In genomic region chr3:49359623-49360022, GRCh38 we compare ENCODE assay signal across 9 cellular contexts. TPM values are rescaled to one million over a fixed set of nuclear protein-coding genes. Genes with fewer than 3 reads are reported as not detected.
DNase-seq lines count a peak whose midpoint lies in the region; ATAC-seq, FAIRE-seq and TF ChIP-seq lines count a peak whose summit lies in the region.
"Had no signal": no experiment of that assay in that cellular context is flagged by ENCODE, and none has a peak within 500 bp of the region (broad histone marks: within the 10 kb centered on the region; RNA-seq: fewer than 3 reads in every experiment).

No MANE protein-coding gene starts in this region.

- no peaks in the 10 kb centered on the region for H3K9me3 ChIP-seq in Panc1 (ENCODE audit: control insufficient read depth, insufficient read depth, low read depth, low read length)
- no peaks in the 10 kb centered on the region for H3K9me3 ChIP-seq in endothelial cell of umbilical vein (replicated peaks; ENCODE audit: control insufficient read depth, insufficient read depth, low read length)

- peak; percentile 68 for FAIRE-seq in endothelial cell of umbilical vein (lab: Jason Lieb, UNC)

- no peak for TF ChIP-seq POLR2A in endothelial cell of umbilical vein (IDR thresholded peaks at IDR 0.05; ENCODE audit: low read depth, low read length)

- peaks cover 3% of the 10 kb centered on the region for H3K36me3 ChIP-seq in Panc1 (ENCODE audit: control insufficient read depth, insufficient read depth, low read length)
- H3K36me3 ChIP-seq in endothelial cell of umbilical vein (ENCODE audit: control insufficient read depth in 2 of 2, extremely low read depth in 1 of 2, insufficient read depth in 2 of 2, low read length in 2 of 2) = peaks cover 15 to 23% of the 10 kb centered on the region in 2 experiments
- peaks cover 25% of the 10 kb centered on the region for H3K36me3 ChIP-seq in rectal smooth muscle tissue (ENCODE audit: control insufficient read depth, insufficient read depth, low read length)

- in situ Hi-C loops in Panc1 (cut with HindIII; ENCODE audit: low pct_unique_long_range_greater_than_20kb, low sequenced_read_pairs) = no loop called here

- DNase-seq in DMS53 (lab: John Stamatoyannopoulos, UW) (peak; percentile 31), DMS53 treated with DMSO at 0.1 percent for 48 hours (lab: John Stamatoyannopoulos, UW; ENCODE audit: unreplicated experiment) (no peak), Panc1 (ENCODE audit: low read depth, low spot score) (no peak), endothelial cell of umbilical vein (ENCODE audit: low read depth, low spot score) (peak; percentile 34), caudate nucleus (lab: John Stamatoyannopoulos, UW) (no peak), NCI-H2107 treated with DMSO at 0.1 percent for 48 hours (lab: John Stamatoyannopoulos, UW; ENCODE audit: unreplicated experiment) (no peak)
- DNase-seq: NCI-H1417 treated with DMSO at 0.1 percent for 48 hours had no signal

- CTCF ChIA-PET in Panc1 (lab: Charles Lee) (no interaction called here), endothelial cell of umbilical vein (lab: Charles Lee) (interaction anchor here (0.9 to 8.2 kb wide), 5 partner anchors 14 to 188 kb away, joined by 3 to 68 read pairs (median 5); partner anchors contain the start of genes KLHDC8B and USP4)

- TF ChIP-seq CTCF in Panc1 (IDR thresholded peaks at IDR 0.05) = no peak
- no peak for TF ChIP-seq CTCF in endothelial cell of umbilical vein (IDR thresholded peaks at IDR 0.05; ENCODE audit: extremely low read depth in 1 of 2, insufficient read depth in 1 of 2, low read depth in 1 of 2, low read length in 2 of 2)

- H3K4me3 ChIP-seq in Panc1 (ENCODE audit: low read depth in 2 of 2, low read length in 2 of 2) (no peak overlapping the region), endothelial cell of umbilical vein (replicated peaks in 1 of 3; ENCODE audit: insufficient read depth in 1 of 3, low read depth in 1 of 3, low read length in 3 of 3) (no peak overlapping the region), rectal smooth muscle tissue (ENCODE audit: low read length) (no peak overlapping the region)

- intact Hi-C loops in Panc1 (cut with micrococcal nuclease; ENCODE audit: unreplicated experiment) (no loop called here), endothelial cell of umbilical vein (cut with micrococcal nuclease) (no loop called here)

- H3K4me1 ChIP-seq in Panc1 (ENCODE audit: control insufficient read depth, insufficient read depth, low read length) = peaks cover 12% of the 10 kb centered on the region
- peaks cover 31% of the 10 kb centered on the region for H3K4me1 ChIP-seq in endothelial cell of umbilical vein (ENCODE audit: control insufficient read depth, extremely low read depth, insufficient read depth, low read length)
- no peaks in the 10 kb centered on the region for H3K4me1 ChIP-seq in rectal smooth muscle tissue (ENCODE audit: control insufficient read depth, insufficient read depth, low read length)

- H3K27ac ChIP-seq in Panc1 (ENCODE audit: low read length) = peak overlapping the region; percentile 92
- H3K27ac ChIP-seq in endothelial cell of umbilical vein (ENCODE audit: insufficient read depth, low read depth, low read length) = peak overlapping the region; percentile 66
- peak overlapping the region; percentile 87 for H3K27ac ChIP-seq in rectal smooth muscle tissue (ENCODE audit: low read depth, low read length)
- H3K27ac ChIP-seq in caudate nucleus (ENCODE audit: low read depth, low read length) = no peak overlapping the region

- dilution Hi-C loops in endothelial cell of umbilical vein (cut with MboI; ENCODE audit: extremely low pct_ligation_motif_present, low sequenced_read_pairs) = no loop called here

- H4K20me1 ChIP-seq in endothelial cell of umbilical vein (replicated peaks; ENCODE audit: control insufficient read depth, extremely low read depth, insufficient read depth, low read length) = no peaks in the 10 kb centered on the region

- no peak for ATAC-seq in Panc1
- ATAC-seq in HG03571 (IDR thresholded peaks at IDR 0.05; ENCODE audit: unreplicated experiment) = no peak

- H3K9me1 ChIP-seq in endothelial cell of umbilical vein (replicated peaks; ENCODE audit: control insufficient read depth, extremely low read depth, insufficient read depth, low read length) = no peaks in the 10 kb centered on the region

- H3K27me3 ChIP-seq in Panc1 (ENCODE audit: control insufficient read depth, insufficient read depth, low read length) = no peaks in the 10 kb centered on the region
- H3K27me3 ChIP-seq in endothelial cell of umbilical vein (ENCODE audit: control insufficient read depth in 2 of 2, insufficient read depth in 2 of 2, low read length in 2 of 2) = no peaks in the 10 kb centered on the region
- no peaks in the 10 kb centered on the region for H3K27me3 ChIP-seq in rectal smooth muscle tissue (ENCODE audit: control insufficient read depth, insufficient read depth, low read length)

- no peak overlapping the region for H2AFZ ChIP-seq in endothelial cell of umbilical vein (ENCODE audit: low read depth, low read length)

- H3K4me2 ChIP-seq in endothelial cell of umbilical vein (ENCODE audit: insufficient read depth, low read length) = peak overlapping the region; percentile 67

- BruUV-seq in Panc1 (replicated peaks; lab: Mats Ljungman, UMichigan) (no TSS peak), endothelial cell of umbilical vein (replicated peaks; lab: Mats Ljungman, UMichigan) (TSS peak; percentile 0)

- peaks cover 30% of the 10 kb centered on the region for H3K79me2 ChIP-seq in endothelial cell of umbilical vein (ENCODE audit: control insufficient read depth, insufficient read depth, low read length)

- POLR2A ChIA-PET in Panc1 (lab: Charles Lee) (no interaction called here), endothelial cell of umbilical vein (lab: Charles Lee) (interaction anchor here (0.8 to 3.7 kb wide), 2 partner anchors 20 to 69 kb away, joined by 9 to 39 read pairs; partner anchors contain the start of genes NICN1 and USP4)

- H3K9ac ChIP-seq in endothelial cell of umbilical vein (replicated peaks; ENCODE audit: extremely low read depth, insufficient read depth, low read length) (no peak overlapping the region), rectal smooth muscle tissue (ENCODE audit: low read length) (no peak overlapping the region)

TF ChIP-seq in endothelial cell of umbilical vein, 7 proteins besides CTCF, POLR2A, EP300 and RAD21 (continues in another document):
- TF ChIP-seq JUN (IDR thresholded peaks at IDR 0.05; ENCODE audit: borderline replicate concordance, insufficient read depth, insufficient read length, low read depth) (peak; percentile 37), EZH2 (IDR thresholded peaks at IDR 0.05; ENCODE audit: borderline replicate concordance, low read depth, low read length, severe bottlenecking) (no peak), MAX (IDR thresholded peaks at IDR 0.05; ENCODE audit: insufficient read depth, insufficient read length) (no peak)

RNA-seq across cellular contexts. Expression of gene GPX1, which starts 1.5 kb away (rescaled TPM):
- total RNA-seq in Panc1 (2021; ENCODE audit: unreplicated experiment) (102 TPM), endothelial cell of umbilical vein (427 and 461 TPM in 2 replicates)
- 227 TPM for polyA plus RNA-seq in Panc1 (2012; ENCODE audit: insufficient read length)
- 1,348 and 1,830 TPM in 2 replicates for polyA plus RNA-seq in endothelial cell of umbilical vein
- polyA plus RNA-seq in endothelial cell of umbilical vein (2011; cell fraction: cytosol; rRNA removed) = 698 and 894 TPM in 2 replicates
- 215 and 276 TPM in 2 replicates for polyA plus RNA-seq in endothelial cell of umbilical vein (2011; cell fraction: nucleus; rRNA removed)
- polyA plus RNA-seq in endothelial cell of umbilical vein (2012) = 423 and 506 TPM in 2 replicates
- polyA minus RNA-seq in endothelial cell of umbilical vein = 213 and 248 TPM in 2 replicates
- 212 TPM for polyA minus RNA-seq in endothelial cell of umbilical vein (2011; cell fraction: cytosol; rRNA and poly(A)+ RNA removed)
- polyA minus RNA-seq in endothelial cell of umbilical vein (2011; cell fraction: nucleus; rRNA and poly(A)+ RNA removed) = 57.6 and 113 TPM in 2 replicates

RNA-seq across cellular contexts. Expression of gene USP4, which starts 19.8 kb away (rescaled TPM):
- total RNA-seq in Panc1 (2021; ENCODE audit: unreplicated experiment) (39.9 TPM), endothelial cell of umbilical vein (61.3 and 63.0 TPM in 2 replicates)
- 37.7 TPM for polyA plus RNA-seq in Panc1 (2012; ENCODE audit: insufficient read length)
- polyA plus RNA-seq in endothelial cell of umbilical vein = 33.9 and 39.1 TPM in 2 replicates
- polyA plus RNA-seq in endothelial cell of umbilical vein (2011; cell fraction: cytosol; rRNA removed) = 35.8 and 36.2 TPM in 2 replicates
- polyA plus RNA-seq in endothelial cell of umbilical vein (2011; cell fraction: nucleus; rRNA removed) = 83.0 and 89.3 TPM in 2 replicates
- 43.2 and 49.3 TPM in 2 replicates for polyA plus RNA-seq in endothelial cell of umbilical vein (2012)
- 101 and 123 TPM in 2 replicates for polyA minus RNA-seq in endothelial cell of umbilical vein
- 15.2 TPM for polyA minus RNA-seq in endothelial cell of umbilical vein (2011; cell fraction: cytosol; rRNA and poly(A)+ RNA removed)
- polyA minus RNA-seq in endothelial cell of umbilical vein (2011; cell fraction: nucleus; rRNA and poly(A)+ RNA removed) = 56.9 and 75.2 TPM in 2 replicates

RNA-seq across cellular contexts. Expression of gene RHOA, which starts 52.2 kb away (rescaled TPM):
- total RNA-seq in Panc1 (2021; ENCODE audit: unreplicated experiment) (296 TPM), endothelial cell of umbilical vein (571 and 580 TPM in 2 replicates)
- 375 TPM for polyA plus RNA-seq in Panc1 (2012; ENCODE audit: insufficient read length)
- 312 and 450 TPM in 2 replicates for polyA plus RNA-seq in endothelial cell of umbilical vein
- polyA plus RNA-seq in endothelial cell of umbilical vein (2011; cell fraction: cytosol; rRNA removed) = 473 and 475 TPM in 2 replicates
- polyA plus RNA-seq in endothelial cell of umbilical vein (2011; cell fraction: nucleus; rRNA removed) = 203 and 216 TPM in 2 replicates
- 543 and 693 TPM in 2 replicates for polyA plus RNA-seq in endothelial cell of umbilical vein (2012)
- polyA minus RNA-seq in endothelial cell of umbilical vein = 565 and 590 TPM in 2 replicates
- polyA minus RNA-seq in endothelial cell of umbilical vein (2011; cell fraction: cytosol; rRNA and poly(A)+ RNA removed) = 326 TPM
- polyA minus RNA-seq in endothelial cell of umbilical vein (2011; cell fraction: nucleus; rRNA and poly(A)+ RNA removed) = 104 and 106 TPM in 2 replicates

RNA-seq across cellular contexts. Expression of gene TCTA, which starts 52.6 kb away (rescaled TPM):
- total RNA-seq in Panc1 (2021; ENCODE audit: unreplicated experiment) = 17.6 TPM
- 17.0 TPM for polyA plus RNA-seq in Panc1 (2012; ENCODE audit: insufficient read length)
- 18.6 and 21.9 TPM in 2 replicates for total RNA-seq in endothelial cell of umbilical vein
- 31.3 and 32.3 TPM in 2 replicates for polyA plus RNA-seq in endothelial cell of umbilical vein
- polyA plus RNA-seq in endothelial cell of umbilical vein (2011; cell fraction: cytosol; rRNA removed) = 32.8 and 35.2 TPM in 2 replicates
- polyA plus RNA-seq in endothelial cell of umbilical vein (2011; cell fraction: nucleus; rRNA removed) = 10.4 and 11.6 TPM in 2 replicates
- 17.8 and 19.4 TPM in 2 replicates for polyA plus RNA-seq in endothelial cell of umbilical vein (2012)
- 25.5 and 31.8 TPM in 2 replicates for polyA minus RNA-seq in endothelial cell of umbilical vein
- polyA minus RNA-seq in endothelial cell of umbilical vein (2011; cell fraction: cytosol; rRNA and poly(A)+ RNA removed) = 20.3 TPM
- polyA minus RNA-seq in endothelial cell of umbilical vein (2011; cell fraction: nucleus; rRNA and poly(A)+ RNA removed) = 11.0 and 11.2 TPM in 2 replicates

Comparison
In these comparisons a context has a peak if more than half of its experiments do, and no peak if none do; other contexts are left out.
1. DNase-seq: peak in DMS53 (single experiment) and endothelial cell of umbilical vein (single experiment); none in DMS53 treated with DMSO at 0.1 percent for 48 hours (single experiment), Panc1 (single experiment), caudate nucleus (0 of 61) and NCI-H2107 treated with DMSO at 0.1 percent for 48 hours (single experiment).